ENCODE assay signal across 7 cellular contexts in genomic region chr7:99795864-99796263, GRCh38. TPM values are rescaled to one million over a fixed set of nuclear protein-coding genes. Genes with fewer than 3 reads are reported as not detected.
"Had no signal": no experiment of that assay in that cellular context is flagged by ENCODE, and none has a peak within 500 bp of the region (broad histone marks: within the 10 kb centered on the region; RNA-seq: fewer than 3 reads in every experiment).

No MANE protein-coding gene starts in this region.

RNA-seq across cellular contexts. Expression of gene CYP3A4, which starts 11.9 kb away (rescaled TPM):
- total RNA-seq: GM23248, GM23338, H1, H4, H7, H9, HFFc6 had no signal
- polyA plus RNA-seq: GM23248, GM23338, H1 had no signal

RNA-seq across cellular contexts. Expression of gene CYP3A43, which starts 31.9 kb away (rescaled TPM):
- total RNA-seq: GM23248, GM23338, H1, H4, H7, H9, HFFc6 had no signal
- polyA plus RNA-seq: GM23248, GM23338 had no signal
